8 cellular contexts compared by ENCODE assay signal in the genomic region with DNA sequence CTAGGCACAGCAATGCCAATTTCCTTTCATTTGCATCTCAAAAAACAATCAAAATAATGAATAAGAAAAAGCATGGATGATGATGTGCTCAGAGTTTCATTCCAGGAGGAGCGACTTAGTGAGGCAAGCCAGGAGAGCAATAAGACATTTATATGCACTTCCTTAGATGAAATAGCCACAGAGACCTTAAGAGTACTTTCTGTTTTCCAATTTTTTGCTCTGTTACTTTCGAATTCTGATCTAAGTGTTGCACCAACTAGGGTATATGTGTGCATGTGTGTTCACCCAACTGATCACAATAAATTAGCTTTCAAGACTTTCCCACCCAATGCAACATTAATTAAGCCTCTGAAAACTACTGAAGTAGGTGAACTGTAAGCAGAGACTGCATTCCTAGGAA. TPM values are rescaled to one million over a fixed set of nuclear protein-coding genes. Genes with fewer than 3 reads are reported as not detected.
DNase-seq lines count a peak whose midpoint lies in the region; ATAC-seq and TF ChIP-seq lines count a peak whose summit lies in the region.

No MANE protein-coding gene starts in this region.

- TF ChIP-seq POLR2A in HCT116 (IDR thresholded peaks at IDR 0.05; ENCODE audit: borderline replicate concordance, extremely low read depth, insufficient read depth, insufficient read length) = no peak

- no peak for TF ChIP-seq RAD21 in HCT116 (IDR thresholded peaks at IDR 0.05; ENCODE audit: low read depth)

- peak overlapping the region; percentile 66 for H3K9ac ChIP-seq in HCT116 (ENCODE audit: low read length)

- H3K4me2 ChIP-seq in HCT116 (ENCODE audit: low read length) (peak overlapping the region; percentile 94), hepatocyte (peak overlapping the region; percentile 92)

- BruUV-seq in HCT116 (replicated peaks; lab: Mats Ljungman, UMichigan) = TSS peak; percentile 39

- H3K36me3 ChIP-seq in HCT116 (ENCODE audit: control insufficient read depth in 1 of 2, insufficient read depth in 2 of 2, low read length in 2 of 2) (no peaks in the 10 kb centered on the region), hepatocyte (replicated peaks; ENCODE audit: insufficient read depth, low read depth) (no peaks in the 10 kb centered on the region)

- 22% methylated on average over 2 of the region's 2 CpGs for WGBS in hepatocyte (ENCODE audit: low lambda C conversion rate, missing lambda C conversion rate)

- ATAC-seq in HCT116 (no peak), GM21515 (IDR thresholded peaks at IDR 0.05; ENCODE audit: unreplicated experiment) (no peak)

- no peaks in the 10 kb centered on the region for H3K9me2 ChIP-seq in HCT116 (ENCODE audit: insufficient read depth)
- H3K9me2 ChIP-seq in hepatocyte (replicated peaks; ENCODE audit: insufficient read depth) = no peaks in the 10 kb centered on the region

- H3K4me1 ChIP-seq in HCT116 (ENCODE audit: control insufficient read depth in 1 of 2, insufficient read depth in 2 of 2, low read length in 2 of 2) = peaks cover 13 to 24% of the 10 kb centered on the region in 2 experiments; a peak in 3 of 4 replicates
- peaks cover 4% of the 10 kb centered on the region for H3K4me1 ChIP-seq in hepatocyte (ENCODE audit: insufficient read depth)

- H3K9me3 Mint-ChIP-seq in activated CD4-positive, alpha-beta memory T cell treated with anti-CD3 and anti-CD28 coated beads for 36 hours = peaks cover 8% of the 10 kb centered on the region

- H3K27ac Mint-ChIP-seq in activated CD4-positive, alpha-beta memory T cell treated with anti-CD3 and anti-CD28 coated beads for 36 hours = no peak overlapping the region

- no peaks in the 10 kb centered on the region for H3K27me3 Mint-ChIP-seq in activated CD4-positive, alpha-beta memory T cell treated with anti-CD3 and anti-CD28 coated beads for 36 hours

- H3K4me3 ChIP-seq in HCT116 (replicated peaks in 1 of 2; ENCODE audit: low read depth in 1 of 2, low read length in 2 of 2) = peak overlapping the region; percentile 53 to 69
- H3K4me3 ChIP-seq in hepatocyte = peak overlapping the region; percentile 64
- H3K4me3 ChIP-seq in skeletal muscle cell (ENCODE audit: low read depth, low read length) = peak overlapping the region; percentile 61

- RAD21 ChIA-PET in HCT116 (lab: Charles Lee; ENCODE audit: low non-redundant PET in 1 of 2, low total read pairs in 2 of 2, uncharacterized antibody in 2 of 2, unreplicated experiment in 2 of 2) = no interaction called here

- POLR2A ChIA-PET in HCT116 (lab: Charles Lee) = no interaction called here
- POLR2A ChIA-PET in activated CD4-positive, alpha-beta memory T cell treated with anti-CD3 and anti-CD28 coated beads for 36 hours (lab: Charles Lee) = no interaction called here

- H3K4me1 Mint-ChIP-seq in activated CD4-positive, alpha-beta memory T cell treated with anti-CD3 and anti-CD28 coated beads for 36 hours (ENCODE audit: low read depth) = peaks cover 22% of the 10 kb centered on the region

- H4K20me1 ChIP-seq in HCT116 (ENCODE audit: insufficient read depth) (no peaks in the 10 kb centered on the region), hepatocyte (ENCODE audit: insufficient read depth, poor library complexity, severe bottlenecking) (no peaks in the 10 kb centered on the region)

- peak overlapping the region; percentile 77 for H3K4me3 Mint-ChIP-seq in activated CD4-positive, alpha-beta memory T cell treated with anti-CD3 and anti-CD28 coated beads for 36 hours

- H2AFZ ChIP-seq in HCT116 (ENCODE audit: low read depth, low read length, poor library complexity, severe bottlenecking) = peak overlapping the region; percentile 95
- peak overlapping the region; percentile 90 for H2AFZ ChIP-seq in hepatocyte

- H3K79me2 ChIP-seq in HCT116 (ENCODE audit: insufficient read depth, low read length) (no peaks in the 10 kb centered on the region), hepatocyte (no peaks in the 10 kb centered on the region)

- H3K27ac ChIP-seq in HCT116 (ENCODE audit: low read depth, low read length) (no peak overlapping the region; the same call in 1 of the 2 replicates), hepatocyte (peak overlapping the region; percentile 87)

- H3K27me3 ChIP-seq in HCT116 (ENCODE audit: insufficient read depth, low read length) (no peaks in the 10 kb centered on the region), hepatocyte (no peaks in the 10 kb centered on the region)

- peaks cover 3% of the 10 kb centered on the region for H3K36me3 Mint-ChIP-seq in activated CD4-positive, alpha-beta memory T cell treated with anti-CD3 and anti-CD28 coated beads for 36 hours

- TF ChIP-seq CTCF in HCT116 (IDR thresholded peaks at IDR 0.05 in 2 of 3, conservative IDR thresholded peaks at IDR 0.05 in 1 of 3; ENCODE audit: borderline replicate concordance in 1 of 3, insufficient read depth in 1 of 3, low read depth in 2 of 3, low read length in 2 of 3) (no peak), hepatocyte (IDR thresholded peaks at IDR 0.05; ENCODE audit: poor library complexity) (no peak)

- no peak for DNase-seq in HCT116 (ENCODE audit: low read depth, low spot score)
- DNase-seq in activated CD4-positive, alpha-beta memory T cell treated with anti-CD3 and anti-CD28 coated beads for 36 hours = no peak
- DNase-seq in hepatocyte (ENCODE audit: low spot score) = no peak
- no peak for DNase-seq in skeletal muscle cell (ENCODE audit: low read depth)
- DNase-seq in LoVo (ENCODE audit: low spot score) = no peak
- DNase-seq in NCI-H69 (lab: John Stamatoyannopoulos, UW) = no peak
- no peak for DNase-seq in activated effector memory CD4-positive, alpha-beta T cell treated with Interleukin-2 at 50 U/mL for 16 hours

- intact Hi-C loops in HCT116 (cut with micrococcal nuclease) = loop anchor here (2.0 kb wide), 1 partner anchor 52 kb away; no protein-coding TSS in a partner anchor
- intact Hi-C loops in activated CD4-positive, alpha-beta memory T cell treated with anti-CD3 and anti-CD28 coated beads for 36 hours (cut with micrococcal nuclease) = loop anchor here (1.0 to 2.0 kb wide), 4 partner anchors 22 to 117 kb away; no protein-coding TSS in a partner anchor

- CTCF ChIA-PET in HCT116 (lab: Charles Lee) = interaction anchor here (0.7 kb wide), 1 partner anchor 23 kb away, joined by 3 read pairs; no protein-coding TSS in a partner anchor
- CTCF ChIA-PET in activated CD4-positive, alpha-beta memory T cell treated with anti-CD3 and anti-CD28 coated beads for 36 hours (lab: Charles Lee) = interaction anchor here (1.0 kb wide), 1 partner anchor 149 kb away, joined by 4 read pairs; no protein-coding TSS in a partner anchor

- no peaks in the 10 kb centered on the region for H3K9me3 ChIP-seq in HCT116 (ENCODE audit: control insufficient read depth in 1 of 2, insufficient read depth in 1 of 2, low read depth in 1 of 2, low read length in 2 of 2)
- H3K9me3 ChIP-seq in hepatocyte (ENCODE audit: low read depth) = no peaks in the 10 kb centered on the region

TF ChIP-seq in HCT116, 20 proteins besides CTCF, POLR2A, EP300 and RAD21:
- TF ChIP-seq SIN3A (IDR thresholded peaks at IDR 0.05; ENCODE audit: low read depth) = no peak
- TF ChIP-seq FOSL1 (IDR thresholded peaks at IDR 0.05; ENCODE audit: low read depth) = no peak
- TF ChIP-seq POLR2AphosphoS5 (IDR thresholded peaks at IDR 0.05; ENCODE audit: low read depth, low read length) = no peak
- TF ChIP-seq EZH2 (IDR thresholded peaks at IDR 0.05) = no peak
- TF ChIP-seq, protein P1, sequence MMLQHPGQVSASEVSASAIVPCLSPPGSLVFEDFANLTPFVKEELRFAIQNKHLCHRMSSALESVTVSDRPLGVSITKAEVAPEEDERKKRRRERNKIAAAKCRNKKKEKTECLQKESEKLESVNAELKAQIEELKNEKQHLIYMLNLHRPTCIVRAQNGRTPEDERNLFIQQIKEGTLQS (IDR thresholded peaks at IDR 0.05) = no peak
- TF ChIP-seq CEBPB (IDR thresholded peaks at IDR 0.05; ENCODE audit: low read depth) = no peak
- TF ChIP-seq ELF1 (IDR thresholded peaks at IDR 0.05; ENCODE audit: borderline replicate concordance, low read depth) = no peak
- TF ChIP-seq TCF7L2 (IDR thresholded peaks at IDR 0.05; ENCODE audit: borderline replicate concordance, extremely low read depth, insufficient read depth, insufficient read length) = no peak
- TF ChIP-seq CBX3 (IDR thresholded peaks at IDR 0.05; ENCODE audit: low read depth) = no peak
- TF ChIP-seq SRF (IDR thresholded peaks at IDR 0.05; ENCODE audit: low read depth) = no peak
- no peak for TF ChIP-seq JUND (IDR thresholded peaks at IDR 0.05)
- TF ChIP-seq ZNF274 (IDR thresholded peaks at IDR 0.05; ENCODE audit: low read depth, low read length) = no peak
- no peak for TF ChIP-seq ZFX (IDR thresholded peaks at IDR 0.05)
- TF ChIP-seq, protein P2, sequence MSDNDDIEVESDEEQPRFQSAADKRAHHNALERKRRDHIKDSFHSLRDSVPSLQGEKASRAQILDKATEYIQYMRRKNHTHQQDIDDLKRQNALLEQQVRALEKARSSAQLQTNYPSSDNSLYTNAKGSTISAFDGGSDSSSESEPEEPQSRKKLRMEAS (IDR thresholded peaks at IDR 0.05) = no peak

RNA-seq across cellular contexts. Expression of gene RAB27B, which starts 0.7 kb away (rescaled TPM):
- total RNA-seq in HCT116 (2021; ENCODE audit: unreplicated experiment) (2.2 TPM), hepatocyte (11.9 and 13.1 TPM in 2 replicates)
- 0.87 and 0.96 TPM in 2 replicates for polyA plus RNA-seq in HCT116 (2012)
- total RNA-seq in activated CD4-positive, alpha-beta memory T cell treated with anti-CD3 and anti-CD28 coated beads for 36 hours = under 1 TPM; 0.22 to 0.31 TPM
- polyA plus RNA-seq in hepatocyte = 4.5 and 5.2 TPM in 2 replicates
